In genomic region chr6:45714795-45715507, GRCh38 we compare ENCODE assay signal across 8 cellular contexts.
DNase-seq lines count a peak whose midpoint lies in the region; ATAC-seq and TF ChIP-seq lines count a peak whose summit lies in the region.

No MANE protein-coding gene starts in this region.

- peaks cover 0 to 9% of the 10 kb centered on the region in 2 donors for H3K27me3 ChIP-seq in tibial artery

- no peaks in the 10 kb centered on the region for H3K36me3 Mint-ChIP-seq in activated CD4-positive, alpha-beta T cell treated with anti-CD3 and anti-CD28 coated beads, Interleukin-2, amount 10 ng/mL, durations not matched to agents 7 days and 5 days (ENCODE audit: low read depth)
- peaks cover 3% of the 10 kb centered on the region for H3K36me3 Mint-ChIP-seq in effector memory CD8-positive, alpha-beta T cell (ENCODE audit: insufficient read depth)
- no peaks in the 10 kb centered on the region for H3K36me3 Mint-ChIP-seq in memory B cell

- no peaks in the 10 kb centered on the region for H3K9me3 ChIP-seq in tibial artery

- intact Hi-C loops in tibial artery (cut with DNase I; ENCODE audit: low total_unique reads) = loop anchor here (5.0 to 10.0 kb wide), 2 partner anchors 1058 to 1240 kb away; no protein-coding TSS in a partner anchor

- H3K36me3 ChIP-seq in tibial artery = no peaks in the 10 kb centered on the region

- H3K4me1 ChIP-seq in tibial artery = peaks cover 0 to 5% (median 2%) of the 10 kb centered on the region in 4 donors

- peak overlapping the region; percentile 65 for H3K27ac Mint-ChIP-seq in activated CD4-positive, alpha-beta T cell treated with anti-CD3 and anti-CD28 coated beads, Interleukin-2, amount 10 ng/mL, durations not matched to agents 7 days and 5 days
- peak overlapping the region in 1 of 2 donors; percentile 92 for H3K27ac Mint-ChIP-seq in effector memory CD8-positive, alpha-beta T cell
- no peak overlapping the region for H3K27ac Mint-ChIP-seq in memory B cell

- CTCF ChIA-PET in activated CD4-positive, alpha-beta T cell treated with anti-CD3 and anti-CD28 coated beads, Interleukin-2, amount 10 ng/mL, durations not matched to agents 7 days and 5 days (lab: Charles Lee) = interaction anchor here (0.6 to 1.8 kb wide), 39 partner anchors 8 to 1247 kb away, joined by 3 to 8 read pairs (median 3); partner anchors contain the start of gene SUPT3H

- no peaks in the 10 kb centered on the region for H3K9me3 Mint-ChIP-seq in activated CD4-positive, alpha-beta T cell treated with anti-CD3 and anti-CD28 coated beads, Interleukin-2, amount 10 ng/mL, durations not matched to agents 7 days and 5 days
- no peaks in the 10 kb centered on the region for H3K9me3 Mint-ChIP-seq in effector memory CD8-positive, alpha-beta T cell
- no peaks in the 10 kb centered on the region for H3K9me3 Mint-ChIP-seq in memory B cell

- POLR2A ChIA-PET in activated CD4-positive, alpha-beta T cell treated with anti-CD3 and anti-CD28 coated beads, Interleukin-2, amount 10 ng/mL, durations not matched to agents 7 days and 5 days (lab: Charles Lee) = interaction anchor here (0.6 kb wide), 2 partner anchors 252 to 639 kb away, joined by 3 read pairs; no protein-coding TSS in a partner anchor

- TF ChIP-seq CTCF in tibial artery (IDR thresholded peaks at IDR 0.05) = peak; percentile 73 to 80

- DNase-seq in NCI-H2196 (lab: John Stamatoyannopoulos, UW; ENCODE audit: unreplicated experiment) = peak; percentile 22
- DNase-seq in NCI-H2196 treated with DMSO at 0.1 percent for 48 hours (lab: John Stamatoyannopoulos, UW; ENCODE audit: unreplicated experiment) = no peak
- DNase-seq in NCI-H526 (lab: John Stamatoyannopoulos, UW) = peak; percentile 86 to 94
- peak; percentile 73 for DNase-seq in activated CD4-positive, alpha-beta T cell treated with anti-CD3 and anti-CD28 coated beads, Interleukin-2, amount 10 ng/mL, durations not matched to agents 7 days and 5 days
- peak; percentile 46 to 51 (median 48) for DNase-seq in effector memory CD8-positive, alpha-beta T cell
- DNase-seq in memory B cell (ENCODE audit: low spot score in 2 of 2) = peak; percentile 32 to 48
- peak in 1 of 2 donors; percentile 43 for DNase-seq in tibial artery

- peak overlapping the region in 1 of 2 donors; percentile 26 for H3K4me3 ChIP-seq in tibial artery

- no peaks in the 10 kb centered on the region for H3K27me3 Mint-ChIP-seq in activated CD4-positive, alpha-beta T cell treated with anti-CD3 and anti-CD28 coated beads, Interleukin-2, amount 10 ng/mL, durations not matched to agents 7 days and 5 days
- H3K27me3 Mint-ChIP-seq in effector memory CD8-positive, alpha-beta T cell = no peaks in the 10 kb centered on the region
- H3K27me3 Mint-ChIP-seq in memory B cell = no peaks in the 10 kb centered on the region

- no peak overlapping the region for H3K4me3 Mint-ChIP-seq in activated CD4-positive, alpha-beta T cell treated with anti-CD3 and anti-CD28 coated beads, Interleukin-2, amount 10 ng/mL, durations not matched to agents 7 days and 5 days
- peak overlapping the region; percentile 25 to 62 for H3K4me3 Mint-ChIP-seq in effector memory CD8-positive, alpha-beta T cell
- H3K4me3 Mint-ChIP-seq in memory B cell = peak overlapping the region; percentile 19

- H3K4me1 Mint-ChIP-seq in activated CD4-positive, alpha-beta T cell treated with anti-CD3 and anti-CD28 coated beads, Interleukin-2, amount 10 ng/mL, durations not matched to agents 7 days and 5 days = peaks cover 50% of the 10 kb centered on the region
- H3K4me1 Mint-ChIP-seq in effector memory CD8-positive, alpha-beta T cell (ENCODE audit: low read depth in 2 of 2) = peaks cover 15 to 21% of the 10 kb centered on the region in 2 donors
- peaks cover 12% of the 10 kb centered on the region for H3K4me1 Mint-ChIP-seq in memory B cell

- H3K27ac ChIP-seq in tibial artery = no peak overlapping the region

- ATAC-seq in HG03095 (IDR thresholded peaks at IDR 0.05; ENCODE audit: unreplicated experiment) = peak; percentile 42
- ATAC-seq in effector memory CD8-positive, alpha-beta T cell (replicated peaks) = peak; percentile 87
- peak; percentile 83 for ATAC-seq in memory B cell (ENCODE audit: low read depth)
